Comparison of ENCODE assay signal across 9 cellular contexts in the genomic region with DNA sequence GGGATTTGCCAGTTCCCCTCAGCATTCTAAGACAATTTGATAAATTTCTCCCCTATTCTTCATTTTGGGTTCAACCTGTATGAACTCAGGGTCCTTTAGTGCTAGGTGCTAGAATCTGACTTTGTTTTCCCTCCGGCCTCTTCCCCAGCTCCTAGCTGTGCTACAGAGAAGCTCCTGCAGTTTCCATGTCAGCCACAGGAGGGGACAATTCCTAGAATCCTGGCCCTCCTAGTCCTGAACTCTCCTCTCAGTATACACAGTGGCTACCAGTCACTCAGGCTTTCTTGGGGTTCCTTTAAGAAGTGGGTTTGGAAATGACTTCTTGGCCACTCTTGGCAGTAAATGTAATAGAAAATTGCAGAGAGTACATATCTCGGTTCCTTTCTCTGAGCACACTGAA. TPM values are rescaled to one million over a fixed set of nuclear protein-coding genes. Genes with fewer than 3 reads are reported as not detected.
DNase-seq lines count a peak whose midpoint lies in the region; TF ChIP-seq lines count a peak whose summit lies in the region.
"Had no signal": no experiment of that assay in that cellular context is flagged by ENCODE, and none has a peak within 500 bp of the region (broad histone marks: within the 10 kb centered on the region; RNA-seq: fewer than 3 reads in every experiment).

No MANE protein-coding gene starts in this region.

- H3K4me1 ChIP-seq in esophagus muscularis mucosa: peaks cover 0 to 21% (median 18%) of the 10 kb centered on the region in 4 donors

- no peaks in the 10 kb centered on the region for H3K36me3 ChIP-seq in esophagus muscularis mucosa

- H3K27ac ChIP-seq in esophagus muscularis mucosa (replicated peaks in 1 of 4): no peak overlapping the region
- H3K27ac ChIP-seq: SK-N-MC had no signal

- H3K9me3 ChIP-seq in esophagus muscularis mucosa: no peaks in the 10 kb centered on the region

- TF ChIP-seq EP300 in esophagus muscularis mucosa (IDR thresholded peaks at IDR 0.05): no peak

- intact Hi-C loops in esophagus muscularis mucosa (cut with DNase I): loop anchor here (5.0 kb wide), 1 partner anchor 140 kb away; the partner anchor contains the start of gene PDCL3

- TF ChIP-seq CTCF in GM12872 (IDR thresholded peaks at IDR 0.05; ENCODE audit: insufficient read depth, low read depth, low read length) (peak; percentile 47), esophagus muscularis mucosa (IDR thresholded peaks at IDR 0.05) (peak; percentile 35 to 61 (median 46))

- no peak overlapping the region for H3K4me3 ChIP-seq in esophagus muscularis mucosa
- H3K4me3 ChIP-seq: SK-N-MC had no signal

- no peaks in the 10 kb centered on the region for H3K27me3 ChIP-seq in esophagus muscularis mucosa

- TF ChIP-seq POLR2A in esophagus muscularis mucosa (IDR thresholded peaks at IDR 0.05; ENCODE audit: low read depth): no peak

- peak; percentile 13 for DNase-seq in NCI-H526 treated with DMSO at 0.1 percent for 48 hours (lab: John Stamatoyannopoulos, UW)
- DNase-seq in esophagus muscularis mucosa (ENCODE audit: extremely low spot score): peak; percentile 66
- DNase-seq in pons (ENCODE audit: low spot score): peak; percentile 58
- DNase-seq in cerebellum (ENCODE audit: low spot score): no peak
- no peak for DNase-seq in stimulated activated CD4-positive, alpha-beta T cell treated with anti-CD3 and anti-CD28 coated beads, Interleukin-2, amount 100 ng/mL, for 48 hours
- DNase-seq in activated CD4-positive, alpha-beta T cell treated with anti-CD3 and anti-CD28 coated beads, Interleukin-2, amount 50 U/mL, for 4 hours: no peak

- 98% methylated on average over 2 of the region's 2 CpGs for WGBS in esophagus muscularis mucosa

RNA-seq across cellular contexts. Expression of gene CHST10, which starts 4.9 kb away (rescaled TPM):
- total RNA-seq in esophagus muscularis mucosa (10 to 100 TPM; 10.8 to 17.0 (median 13.5) TPM), cerebellum (26.9 TPM)

RNA-seq across cellular contexts. Expression of gene NMS, which starts 48.0 kb away (rescaled TPM):
- not detected for total RNA-seq in esophagus muscularis mucosa
- total RNA-seq in cerebellum: not detected
- total RNA-seq: mononuclear cell had no signal

Comparison
In these comparisons a context has a peak if more than half of its experiments do, and no peak if none do; other contexts are left out.
1. DNase-seq: peak in NCI-H526 treated with DMSO at 0.1 percent for 48 hours (single experiment), esophagus muscularis mucosa (single experiment) and pons (single experiment); none in cerebellum (single experiment), stimulated activated CD4-positive, alpha-beta T cell treated with anti-CD3 and anti-CD28 coated beads, Interleukin-2, amount 100 ng/mL, for 48 hours (0 of 2) and activated CD4-positive, alpha-beta T cell treated with anti-CD3 and anti-CD28 coated beads, Interleukin-2, amount 50 U/mL, for 4 hours (0 of 2).